In the genomic region with DNA sequence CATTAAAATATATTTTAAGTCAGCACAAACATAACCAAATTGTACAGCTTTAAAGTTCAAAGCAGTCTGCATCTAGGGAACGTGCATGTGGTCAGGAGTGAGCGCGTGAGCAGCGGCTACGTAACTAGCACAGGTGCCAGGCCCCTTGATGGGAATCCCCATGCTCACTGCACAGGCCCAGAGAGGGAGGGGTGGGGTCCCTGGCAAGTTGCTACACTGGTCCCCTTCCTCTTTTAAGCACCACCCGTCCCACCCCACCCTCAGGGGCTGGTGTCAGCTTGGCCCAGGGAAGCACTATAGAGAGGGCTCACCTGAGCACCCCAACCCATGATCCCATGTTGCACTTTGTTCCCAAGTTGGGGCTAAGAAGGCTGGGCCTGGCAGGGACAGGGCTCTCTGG, we compare ENCODE assay signal across 8 cellular contexts. TPM values are rescaled to one million over a fixed set of nuclear protein-coding genes. Genes with fewer than 3 reads are reported as not detected.
DNase-seq lines count a peak whose midpoint lies in the region; ATAC-seq and TF ChIP-seq lines count a peak whose summit lies in the region.

No MANE protein-coding gene starts in this region.

- TF ChIP-seq CTCF in GM12875 (IDR thresholded peaks at IDR 0.05; ENCODE audit: borderline replicate concordance, insufficient read depth, low read depth, low read length) (no peak), endodermal cell (conservative IDR thresholded peaks at IDR 0.05) (no peak), neural progenitor cell (IDR thresholded peaks at IDR 0.05) (no peak), omental fat pad (IDR thresholded peaks at IDR 0.05) (no peak)

- H3K27me3 Mint-ChIP-seq in endodermal cell (ENCODE audit: insufficient read depth) (no peaks in the 10 kb centered on the region), neural progenitor cell (ENCODE audit: insufficient read depth, low read depth) (peaks cover 9% of the 10 kb centered on the region)

- H3K9me3 Mint-ChIP-seq in endodermal cell (no peaks in the 10 kb centered on the region), neural progenitor cell (no peaks in the 10 kb centered on the region)

- H3K9me3 ChIP-seq in SJSA1 (replicated peaks): no peaks in the 10 kb centered on the region
- H3K9me3 ChIP-seq in endodermal cell (ENCODE audit: control insufficient read depth, low read length): no peaks in the 10 kb centered on the region
- H3K9me3 ChIP-seq in neural progenitor cell (ENCODE audit: low read depth): no peaks in the 10 kb centered on the region

- H3K4me3 ChIP-seq in GM12875 (ENCODE audit: low read depth, low read length): peak overlapping the region; percentile 67
- peak overlapping the region; percentile 93 for H3K4me3 ChIP-seq in SJSA1
- peak overlapping the region; percentile 80 for H3K4me3 ChIP-seq in endodermal cell (ENCODE audit: low read length)
- H3K4me3 ChIP-seq in neural progenitor cell: peak overlapping the region; percentile 80

- no peak for ATAC-seq in GM18858 (IDR thresholded peaks at IDR 0.05; ENCODE audit: unreplicated experiment)
- ATAC-seq in omental fat pad (ENCODE audit: low FRiP score): no peak
- no peak for ATAC-seq in GM19452 (IDR thresholded peaks at IDR 0.05; ENCODE audit: unreplicated experiment)

- WGBS in endodermal cell (ENCODE audit: insufficient coverage in 1 of 2, insufficient read length in 1 of 2), 2 experiments: 51 to 83% methylated on average over 5 to 6 of the region's 6 CpGs

- H3K27me3 ChIP-seq in SJSA1 (replicated peaks): no peaks in the 10 kb centered on the region
- H3K27me3 ChIP-seq in endodermal cell (ENCODE audit: control insufficient read depth, insufficient read depth, low read length, poor library complexity, severe bottlenecking): no peaks in the 10 kb centered on the region
- H3K27me3 ChIP-seq in neural progenitor cell: no peaks in the 10 kb centered on the region

- H3K27ac ChIP-seq in SJSA1 (peak overlapping the region; percentile 84), endodermal cell (ENCODE audit: low read depth, low read length) (peak overlapping the region; percentile 86), neural progenitor cell (peak overlapping the region; percentile 84)

- H3K4me1 Mint-ChIP-seq in endodermal cell (peaks cover 4% of the 10 kb centered on the region), neural progenitor cell (peaks cover 20% of the 10 kb centered on the region)

- peaks cover 39% of the 10 kb centered on the region for H3F3A ChIP-seq in neural progenitor cell (ENCODE audit: low read depth)

- H3K36me3 ChIP-seq in SJSA1 (peaks cover 60% of the 10 kb centered on the region), endodermal cell (ENCODE audit: control insufficient read depth, insufficient read depth, low read length) (peaks cover 63% of the 10 kb centered on the region), neural progenitor cell (no peaks in the 10 kb centered on the region)

- peak overlapping the region; percentile 87 for H3K4me2 ChIP-seq in neural progenitor cell

- H3K4me3 Mint-ChIP-seq in endodermal cell (peak overlapping the region; percentile 87), neural progenitor cell (peak overlapping the region; percentile 94)

- peaks cover 21% of the 10 kb centered on the region for H3K4me1 ChIP-seq in SJSA1 (replicated peaks)
- H3K4me1 ChIP-seq in endodermal cell (ENCODE audit: control insufficient read depth, insufficient read depth, low read length): peaks cover 7% of the 10 kb centered on the region
- peaks cover 5% of the 10 kb centered on the region for H3K4me1 ChIP-seq in neural progenitor cell

- peak overlapping the region; percentile 98 for H3K9ac ChIP-seq in endodermal cell (ENCODE audit: extremely low read depth, low read length, poor library complexity, severe bottlenecking)
- H3K9ac ChIP-seq in neural progenitor cell: peak overlapping the region; percentile 65

- H4K20me1 ChIP-seq in neural progenitor cell (ENCODE audit: low read depth): no peaks in the 10 kb centered on the region

- H2AFZ ChIP-seq in neural progenitor cell (replicated peaks): peak overlapping the region; percentile 47

- peaks cover 39% of the 10 kb centered on the region for H3K36me3 Mint-ChIP-seq in endodermal cell (ENCODE audit: low read depth)
- peaks cover 10% of the 10 kb centered on the region for H3K36me3 Mint-ChIP-seq in neural progenitor cell

- peaks cover 12% of the 10 kb centered on the region for H3K79me2 ChIP-seq in neural progenitor cell (ENCODE audit: low read depth)

- H3K27ac Mint-ChIP-seq in endodermal cell: peak overlapping the region; percentile 99
- H3K27ac Mint-ChIP-seq in neural progenitor cell: peak overlapping the region; percentile 97

- DNase-seq in SJSA1 (ENCODE audit: low read depth in 1 of 2, low spot score in 2 of 2) (no peak), endodermal cell (peak; percentile 59), neural progenitor cell (ENCODE audit: low spot score) (peak; percentile 29), cerebellar nuclear complex (lab: John Stamatoyannopoulos, UW) (no peak), omental fat pad (ENCODE audit: low spot score) (no peak)

RNA-seq across cellular contexts. Expression of a gene that starts 0.8 kb away (rescaled TPM):
- 26.5 and 32.2 TPM in 2 replicates for total RNA-seq in SJSA1 (2014; rRNA removed; shearing (Covaris generic))
- total RNA-seq in endodermal cell (10 to 100 TPM; 35.5 to 38.2 TPM), neural progenitor cell (ENCODE audit: low replicate concordance) (10.6 and 18.8 TPM in 2 replicates), omental fat pad (10 to 100 TPM; 15.6 to 31.7 (median 27.3) TPM)
- polyA plus RNA-seq in endodermal cell (2013, experiment 1 of 2): 20.3 TPM
- polyA plus RNA-seq in endodermal cell (2013, experiment 2 of 2): 19.3 TPM

RNA-seq across cellular contexts. Expression of a gene that starts 5.1 kb away (rescaled TPM):
- 4.0 and 4.3 TPM in 2 replicates for total RNA-seq in SJSA1 (2014; rRNA removed; shearing (Covaris generic))
- total RNA-seq in endodermal cell (1 to 10 TPM; 1.4 to 3.0 TPM), neural progenitor cell (ENCODE audit: low replicate concordance) (2.6 TPM in 1 of 2 replicates, not detected in the other), omental fat pad (1 to 10 TPM in 3 of 4 donors, under 1 TPM in 1; 0.82 to 2.9 (median 2.3) TPM)
- 1.5 TPM for polyA plus RNA-seq in endodermal cell (2013, experiment 1 of 2)
- 1.7 TPM for polyA plus RNA-seq in endodermal cell (2013, experiment 2 of 2)

RNA-seq across cellular contexts. Expression of a gene that starts 35.2 kb away (rescaled TPM):
- total RNA-seq in SJSA1 (2014; rRNA removed; shearing (Covaris generic)): 6.0 and 17.1 TPM in 2 replicates
- total RNA-seq in endodermal cell (10 to 100 TPM; 47.3 to 47.6 TPM), neural progenitor cell (ENCODE audit: low replicate concordance) (15.0 and 34.4 TPM in 2 replicates), omental fat pad (10 to 100 TPM; 22.2 to 28.7 (median 26.7) TPM)
- 38.6 TPM for polyA plus RNA-seq in endodermal cell (2013, experiment 1 of 2)
- 33.5 TPM for polyA plus RNA-seq in endodermal cell (2013, experiment 2 of 2)

RNA-seq across cellular contexts. Expression of a gene that starts 35.3 kb away (rescaled TPM):
- 0.50 and 1.2 TPM in 2 replicates for total RNA-seq in SJSA1 (2014; rRNA removed; shearing (Covaris generic))
- total RNA-seq in endodermal cell (10 to 100 TPM; 30.8 to 35.5 TPM), neural progenitor cell (ENCODE audit: low replicate concordance) (2.7 and 8.8 TPM in 2 replicates), omental fat pad (10 to 100 TPM in 3 of 4 donors, 1 to 10 TPM in 1; 3.5 to 94.1 (median 25.0) TPM)
- polyA plus RNA-seq in endodermal cell (2013, experiment 1 of 2): 21.9 TPM
- polyA plus RNA-seq in endodermal cell (2013, experiment 2 of 2): 17.2 TPM

RNA-seq across cellular contexts. Expression of a gene that starts 50.4 kb away (rescaled TPM):
- total RNA-seq in SJSA1 (2014; rRNA removed; shearing (Covaris generic)): 97.9 and 135 TPM in 2 replicates
- total RNA-seq in endodermal cell (100 to 1,000 TPM; 188 to 216 TPM), neural progenitor cell (ENCODE audit: low replicate concordance) (132 and 160 TPM in 2 replicates), omental fat pad (10 to 100 TPM; 46.7 to 60.8 (median 55.0) TPM)
- 90.5 TPM for polyA plus RNA-seq in endodermal cell (2013, experiment 1 of 2)
- polyA plus RNA-seq in endodermal cell (2013, experiment 2 of 2): 84.2 TPM

Comparison
In these comparisons a context has a peak if more than half of its experiments do, and no peak if none do; other contexts are left out.
1. DNase-seq: peak in endodermal cell (single experiment) and neural progenitor cell (single experiment); none in SJSA1 (0 of 2), cerebellar nuclear complex (0 of 2) and omental fat pad (single experiment).
2. Peak in every context shown above with its lines, with median percentiles within 50 percentile points of each other: H3K4me3 ChIP-seq and H3K27ac ChIP-seq.